ENCODE assay signal across 1 cellular context in the genomic region with DNA sequence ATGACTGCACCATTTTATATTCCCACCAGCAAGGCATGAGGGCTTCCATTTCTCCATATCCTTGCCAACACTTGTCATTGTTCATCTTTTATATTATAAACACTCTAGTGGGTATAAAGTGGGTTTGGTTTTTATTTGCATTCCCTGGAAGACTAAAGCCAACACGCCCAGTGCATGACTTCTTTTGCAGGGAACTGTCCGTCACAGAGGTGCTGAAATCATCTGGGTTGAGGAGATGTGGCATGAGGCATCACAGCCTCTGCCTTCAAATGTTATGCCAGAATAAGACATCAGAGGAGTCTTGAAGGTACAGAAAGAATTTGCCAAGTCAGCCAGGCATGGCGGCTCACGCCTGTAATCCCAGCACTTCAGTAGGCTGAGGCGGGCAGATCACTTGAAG.
TF ChIP-seq lines count a peak whose summit lies in the region.

No MANE protein-coding gene starts in this region.

TF ChIP-seq in HepG2, 621 proteins besides CTCF, POLR2A, EP300 and RAD21 (continued from another document and continues in another):
- TF ChIP-seq SIX1 (CRISPR knock-in tag; IDR thresholded peaks at IDR 0.05; ENCODE audit: borderline replicate concordance), result no peak
- TF ChIP-seq HDAC6 (IDR thresholded peaks at IDR 0.05; ENCODE audit: low read depth, low read length), result no peak
- TF ChIP-seq GATA4 (IDR thresholded peaks at IDR 0.05; ENCODE audit: borderline replicate concordance, low read depth), result no peak
- TF ChIP-seq FOXA3 (CRISPR knock-in tag; IDR thresholded peaks at IDR 0.05), result no peak
- TF ChIP-seq NFE2 (CRISPR knock-in tag; IDR thresholded peaks at IDR 0.05), result no peak
- no peak; the same call in 1 of the 2 replicates for TF ChIP-seq FOSL1 (CRISPR knock-in tag; IDR thresholded peaks at IDR 0.05; ENCODE audit: borderline replicate concordance)
- TF ChIP-seq ATF6 (CRISPR knock-in tag; conservative IDR thresholded peaks at IDR 0.05), result no peak
- TF ChIP-seq, protein P1, sequence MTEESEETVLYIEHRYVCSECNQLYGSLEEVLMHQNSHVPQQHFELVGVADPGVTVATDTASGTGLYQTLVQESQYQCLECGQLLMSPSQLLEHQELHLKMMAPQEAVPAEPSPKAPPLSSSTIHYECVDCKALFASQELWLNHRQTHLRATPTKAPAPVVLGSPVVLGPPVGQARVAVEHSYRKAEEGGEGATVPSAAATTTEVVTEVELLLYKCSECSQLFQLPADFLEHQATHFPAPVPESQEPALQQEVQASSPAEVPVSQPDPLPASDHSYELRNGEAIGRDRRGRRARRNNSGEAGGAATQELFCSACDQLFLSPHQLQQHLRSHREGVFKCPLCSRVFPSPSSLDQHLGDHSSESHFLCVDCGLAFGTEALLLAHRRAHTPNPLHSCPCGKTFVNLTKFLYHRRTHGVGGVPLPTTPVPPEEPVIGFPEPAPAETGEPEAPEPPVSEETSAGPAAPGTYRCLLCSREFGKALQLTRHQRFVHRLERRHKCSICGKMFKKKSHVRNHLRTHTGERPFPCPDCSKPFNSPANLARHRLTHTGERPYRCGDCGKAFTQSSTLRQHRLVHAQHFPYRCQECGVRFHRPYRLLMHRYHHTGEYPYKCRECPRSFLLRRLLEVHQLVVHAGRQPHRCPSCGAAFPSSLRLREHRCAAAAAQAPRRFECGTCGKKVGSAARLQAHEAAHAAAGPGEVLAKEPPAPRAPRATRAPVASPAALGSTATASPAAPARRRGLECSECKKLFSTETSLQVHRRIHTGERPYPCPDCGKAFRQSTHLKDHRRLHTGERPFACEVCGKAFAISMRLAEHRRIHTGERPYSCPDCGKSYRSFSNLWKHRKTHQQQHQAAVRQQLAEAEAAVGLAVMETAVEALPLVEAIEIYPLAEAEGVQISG (CRISPR knock-in tag; IDR thresholded peaks at IDR 0.05), result peak; percentile 18; the same call in 1 of the 2 replicates
- no peak for TF ChIP-seq ZFP41 (CRISPR knock-in tag; IDR thresholded peaks at IDR 0.05; ENCODE audit: borderline replicate concordance)
- TF ChIP-seq ZNF383 (CRISPR knock-in tag; IDR thresholded peaks at IDR 0.05; ENCODE audit: borderline replicate concordance), result no peak
- TF ChIP-seq ZNF773 (CRISPR knock-in tag; IDR thresholded peaks at IDR 0.05; ENCODE audit: borderline replicate concordance), result 0 out of 2 replicates have a peak, but pooled peaks have one; percentile 34
- no peak for TF ChIP-seq CBX5 (CRISPR knock-in tag; IDR thresholded peaks at IDR 0.05; ENCODE audit: borderline replicate concordance)
- TF ChIP-seq MTA1 (CRISPR knock-in tag; IDR thresholded peaks at IDR 0.05; ENCODE audit: borderline replicate concordance), result no peak
- 0 out of 2 replicates have a peak, but pooled peaks have one; percentile 33 for TF ChIP-seq RARA (CRISPR knock-in tag; IDR thresholded peaks at IDR 0.05)
- no peak for TF ChIP-seq ZBTB49 (CRISPR knock-in tag; IDR thresholded peaks at IDR 0.05; ENCODE audit: borderline replicate concordance)
- TF ChIP-seq AGO2 (optimal IDR thresholded peaks at IDR 0.05; ENCODE audit: low read depth, low read length), result no peak
- TF ChIP-seq FOXP1 (IDR thresholded peaks at IDR 0.05), result no peak
- TF ChIP-seq FOXP1 (CRISPR knock-in tag; IDR thresholded peaks at IDR 0.05), result no peak
- TF ChIP-seq, protein P2, sequence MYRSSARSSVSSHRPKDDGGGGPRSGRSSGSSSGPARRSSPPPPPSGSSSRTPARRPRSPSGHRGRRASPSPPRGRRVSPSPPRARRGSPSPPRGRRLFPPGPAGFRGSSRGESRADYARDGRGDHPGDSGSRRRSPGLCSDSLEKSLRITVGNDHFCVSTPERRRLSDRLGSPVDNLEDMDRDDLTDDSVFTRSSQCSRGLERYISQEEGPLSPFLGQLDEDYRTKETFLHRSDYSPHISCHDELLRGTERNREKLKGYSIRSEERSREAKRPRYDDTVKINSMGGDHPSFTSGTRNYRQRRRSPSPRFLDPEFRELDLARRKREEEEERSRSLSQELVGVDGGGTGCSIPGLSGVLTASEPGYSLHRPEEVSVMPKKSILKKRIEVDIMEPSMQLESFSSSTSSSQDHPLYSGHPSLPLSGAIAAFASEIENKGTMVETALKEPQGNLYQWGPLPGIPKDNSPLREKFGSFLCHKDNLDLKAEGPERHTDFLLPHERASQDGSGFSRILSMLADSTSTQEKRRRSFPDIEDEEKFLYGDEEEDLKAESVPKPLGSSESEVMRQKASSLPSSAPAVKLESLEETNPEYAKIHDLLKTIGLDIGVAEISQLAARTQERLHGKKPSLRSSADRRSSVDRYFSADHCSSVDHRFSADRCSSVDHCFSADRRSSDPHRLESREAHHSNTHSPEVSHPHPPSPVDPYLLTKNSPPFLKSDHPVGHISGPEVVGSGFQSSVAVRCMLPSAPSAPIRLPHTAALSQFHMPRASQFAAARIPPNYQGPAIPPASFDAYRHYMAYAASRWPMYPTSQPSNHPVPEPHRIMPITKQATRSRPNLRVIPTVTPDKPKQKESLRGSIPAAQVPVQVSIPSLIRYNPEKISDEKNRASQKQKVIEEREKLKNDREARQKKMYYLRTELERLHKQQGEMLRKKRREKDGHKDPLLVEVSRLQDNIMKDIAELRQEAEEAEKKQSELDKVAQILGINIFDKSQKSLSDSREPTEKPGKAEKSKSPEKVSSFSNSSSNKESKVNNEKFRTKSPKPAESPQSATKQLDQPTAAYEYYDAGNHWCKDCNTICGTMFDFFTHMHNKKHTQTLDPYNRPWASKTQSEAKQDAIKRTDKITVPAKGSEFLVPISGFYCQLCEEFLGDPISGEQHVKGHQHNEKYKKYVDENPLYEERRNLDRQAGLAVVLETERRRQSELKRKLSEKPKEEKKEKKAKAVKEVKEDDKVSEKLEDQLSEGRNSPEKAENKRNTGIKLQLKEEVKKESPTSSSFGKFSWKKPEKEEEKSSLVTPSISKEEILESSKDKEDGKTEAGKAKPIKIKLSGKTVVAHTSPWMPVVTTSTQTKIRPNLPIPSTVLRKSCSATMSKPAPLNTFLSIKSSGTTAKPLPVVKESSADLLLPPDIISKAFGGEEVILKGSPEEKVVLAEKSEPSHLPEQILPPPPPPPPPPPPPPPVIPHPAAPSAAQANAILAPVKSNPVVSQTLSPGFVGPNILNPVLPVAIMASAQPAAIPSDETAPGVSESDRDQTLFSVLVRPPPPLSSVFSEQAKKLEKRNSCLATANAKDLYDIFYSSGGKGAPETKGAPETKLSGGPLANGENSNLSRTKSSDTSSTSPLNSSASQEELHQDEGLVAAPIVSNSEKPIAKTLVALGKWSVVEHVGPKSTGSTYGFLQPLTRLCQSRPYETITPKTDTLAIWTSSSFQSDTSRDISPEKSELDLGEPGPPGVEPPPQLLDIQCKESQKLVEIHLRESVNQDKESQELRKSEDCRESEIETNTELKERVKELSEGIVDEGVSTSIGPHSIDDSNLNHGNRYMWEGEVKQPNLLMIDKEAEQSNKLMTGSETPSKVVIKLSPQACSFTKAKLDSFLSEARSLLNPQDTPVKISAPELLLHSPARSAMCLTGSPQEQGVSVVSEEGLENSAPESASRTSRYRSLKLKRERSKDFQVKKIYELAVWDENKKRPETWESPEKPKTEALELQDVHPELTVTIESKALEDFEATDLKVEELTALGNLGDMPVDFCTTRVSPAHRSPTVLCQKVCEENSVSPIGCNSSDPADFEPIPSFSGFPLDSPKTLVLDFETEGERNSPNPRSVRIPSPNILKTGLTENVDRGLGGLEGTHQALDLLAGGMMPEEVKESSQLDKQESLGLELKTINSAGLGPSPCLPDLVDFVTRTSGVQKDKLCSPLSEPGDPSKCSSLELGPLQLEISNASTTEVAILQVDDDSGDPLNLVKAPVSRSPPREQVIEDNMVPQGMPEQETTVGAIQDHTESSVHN (CRISPR knock-in tag; IDR thresholded peaks at IDR 0.05), result no peak
- no peak for TF ChIP-seq ZNF746 (CRISPR knock-in tag; IDR thresholded peaks at IDR 0.05)
- no peak for TF ChIP-seq ZNF3 (CRISPR knock-in tag; IDR thresholded peaks at IDR 0.05)
- TF ChIP-seq ZBTB3 (CRISPR knock-in tag; IDR thresholded peaks at IDR 0.05; ENCODE audit: borderline replicate concordance, low read depth), result no peak
- TF ChIP-seq SPEN (CRISPR knock-in tag; IDR thresholded peaks at IDR 0.05; ENCODE audit: low read depth), result peak; percentile 25; the same call in 1 of the 2 replicates
- no peak for TF ChIP-seq TRIM24 (CRISPR knock-in tag; IDR thresholded peaks at IDR 0.05)
- TF ChIP-seq MTA3 (CRISPR knock-in tag; IDR thresholded peaks at IDR 0.05), result no peak
- TF ChIP-seq BHLHE40 (IDR thresholded peaks at IDR 0.05; ENCODE audit: low read length), result no peak
- no peak for TF ChIP-seq TAF15 (IDR thresholded peaks at IDR 0.05; ENCODE audit: low read depth, low read length, poor library complexity, severe bottlenecking)
- no peak for TF ChIP-seq FOXK1 (CRISPR knock-in tag; IDR thresholded peaks at IDR 0.05; ENCODE audit: borderline replicate concordance, low read depth)
- TF ChIP-seq, protein P3, sequence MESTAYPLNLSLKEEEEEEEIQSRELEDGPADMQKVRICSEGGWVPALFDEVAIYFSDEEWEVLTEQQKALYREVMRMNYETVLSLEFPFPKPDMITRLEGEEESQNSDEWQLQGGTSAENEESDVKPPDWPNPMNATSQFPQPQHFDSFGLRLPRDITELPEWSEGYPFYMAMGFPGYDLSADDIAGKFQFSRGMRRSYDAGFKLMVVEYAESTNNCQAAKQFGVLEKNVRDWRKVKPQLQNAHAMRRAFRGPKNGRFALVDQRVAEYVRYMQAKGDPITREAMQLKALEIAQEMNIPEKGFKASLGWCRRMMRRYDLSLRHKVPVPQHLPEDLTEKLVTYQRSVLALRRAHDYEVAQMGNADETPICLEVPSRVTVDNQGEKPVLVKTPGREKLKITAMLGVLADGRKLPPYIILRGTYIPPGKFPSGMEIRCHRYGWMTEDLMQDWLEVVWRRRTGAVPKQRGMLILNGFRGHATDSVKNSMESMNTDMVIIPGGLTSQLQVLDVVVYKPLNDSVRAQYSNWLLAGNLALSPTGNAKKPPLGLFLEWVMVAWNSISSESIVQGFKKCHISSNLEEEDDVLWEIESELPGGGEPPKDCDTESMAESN (CRISPR knock-in tag; conservative IDR thresholded peaks at IDR 0.05), result no peak
- TF ChIP-seq WIZ (CRISPR knock-in tag; IDR thresholded peaks at IDR 0.05), result peak; percentile 96; the same call in 1 of the 2 replicates
- TF ChIP-seq NKX3-1 (CRISPR knock-in tag; IDR thresholded peaks at IDR 0.05), result no peak
- peak; percentile 99 for TF ChIP-seq EHMT2 (IDR thresholded peaks at IDR 0.05; ENCODE audit: borderline replicate concordance, low read depth, low read length)
- TF ChIP-seq, protein P4, sequence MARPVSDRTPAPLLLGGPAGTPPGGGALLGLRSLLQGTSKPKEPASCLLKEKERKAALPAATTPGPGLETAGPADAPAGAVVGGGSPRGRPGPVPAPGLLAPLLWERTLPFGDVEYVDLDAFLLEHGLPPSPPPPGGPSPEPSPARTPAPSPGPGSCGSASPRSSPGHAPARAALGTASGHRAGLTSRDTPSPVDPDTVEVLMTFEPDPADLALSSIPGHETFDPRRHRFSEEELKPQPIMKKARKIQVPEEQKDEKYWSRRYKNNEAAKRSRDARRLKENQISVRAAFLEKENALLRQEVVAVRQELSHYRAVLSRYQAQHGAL (CRISPR knock-in tag; IDR thresholded peaks at IDR 0.05; ENCODE audit: not compliant biosample characterization), result no peak
- no peak for TF ChIP-seq MATR3 (CRISPR knock-in tag; IDR thresholded peaks at IDR 0.05)
- TF ChIP-seq ZNF20 (CRISPR knock-in tag; IDR thresholded peaks at IDR 0.05), result no peak
- TF ChIP-seq ATM (IDR thresholded peaks at IDR 0.05; ENCODE audit: borderline replicate concordance), result no peak
- peak; percentile 68 for TF ChIP-seq HDAC2 (CRISPR knock-in tag; IDR thresholded peaks at IDR 0.05)
- no peak for TF ChIP-seq ZNF296 (CRISPR knock-in tag; conservative IDR thresholded peaks at IDR 0.05)
- no peak for TF ChIP-seq POLR2AphosphoS5 (IDR thresholded peaks at IDR 0.05; ENCODE audit: low read depth, low read length)
- no peak for TF ChIP-seq PREB (CRISPR knock-in tag; IDR thresholded peaks at IDR 0.05)
